In genomic region chr3:162971715-162972114, GRCh38 we compare ENCODE assay signal across 28 cellular contexts.
DNase-seq lines count a peak whose midpoint lies in the region; ATAC-seq, FAIRE-seq and TF ChIP-seq lines count a peak whose summit lies in the region.
"Had no signal": no experiment of that assay in that cellular context is flagged by ENCODE, and none has a peak within 500 bp of the region (broad histone marks: within the 10 kb centered on the region; RNA-seq: fewer than 3 reads in every experiment).

No MANE protein-coding gene starts in this region.

- POLR2A ChIA-PET in HepG2 (lab: Yijun Ruan, JAX) = no interaction called here

- no peak overlapping the region for H2AFZ ChIP-seq in HepG2 (ENCODE audit: low read length)

- no peaks in the 10 kb centered on the region for H3K9me3 ChIP-seq in HepG2 (ENCODE audit: low read length)
- H3K9me3 ChIP-seq in right lobe of liver = no peaks in the 10 kb centered on the region
- H3K9me3 ChIP-seq: A549; BE2C; BLaER1; BLaER1 treated with 17β-estradiol and CSF1 and Interleukin-3, amounts not matched to agents 10 nM and 100 nM; Caco-2 had no signal

- DNase-seq in HepG2 (ENCODE audit: low spot score) = no peak
- DNase-seq in right lobe of liver = no peak
- DNase-seq: 8988T; ACHN; AML-193; BE2C; C1 segment of cervical spinal cord; Caco-2; Calu3; CD4-positive, alpha-beta memory T cell; CD4-positive, alpha-beta T cell; CD4-positive, CD25-positive, alpha-beta regulatory T cell; CD8-positive, alpha-beta memory T cell; CD8-positive, alpha-beta T cell; COR-L47; DMS 273 treated with DMSO at 0.1 percent for 48 hours; DMS153; DMS53; DMS79; DMS79 treated with DMSO at 0.1 percent for 48 hours; DND-41; EL had no signal

- CTCF ChIA-PET in HepG2 (lab: Yijun Ruan, JAX; ENCODE audit: low intra/inter-chr PET ratio, low total read pairs) = no interaction called here

- in situ Hi-C loops in HepG2 (cut with HindIII; ENCODE audit: extremely low pct_ligation_motif_present, low pct_unique_long_range_greater_than_20kb) = no loop called here

- H3K36me3 ChIP-seq in HepG2 (replicated peaks in 1 of 2; ENCODE audit: control insufficient read depth in 1 of 2, insufficient read depth in 2 of 2, low read length in 2 of 2) (no peaks in the 10 kb centered on the region), right lobe of liver (no peaks in the 10 kb centered on the region)
- H3K36me3 ChIP-seq: BE2C; BLaER1; BLaER1 treated with 17β-estradiol and CSF1 and Interleukin-3, amounts not matched to agents 10 nM and 100 nM had no signal

- BruUV-seq in HepG2 (replicated peaks; lab: Mats Ljungman, UMichigan) = no TSS peak

- ATAC-seq in HepG2 (no peak), right lobe of liver (no peak)
- ATAC-seq: A549; CD8-positive, alpha-beta T cell had no signal

- intact Hi-C loops in HepG2 (cut with micrococcal nuclease; ENCODE audit: unreplicated experiment) (no loop called here), right lobe of liver (cut with DNase I) (no loop called here)

- FAIRE-seq in HepG2 (lab: Jason Lieb, UNC) = no peak
- FAIRE-seq: A549, D721Med had no signal

- H3K27ac ChIP-seq in HepG2 (ENCODE audit: extremely low read length, insufficient read depth, low read length) = no peak overlapping the region
- no peak overlapping the region for H3K27ac ChIP-seq in right lobe of liver
- H3K27ac ChIP-seq: 22Rv1; A549; BLaER1; BLaER1 treated with 17β-estradiol and CSF1 and Interleukin-3, amounts not matched to agents 10 nM and 100 nM; C4-2B had no signal

- H3K79me2 ChIP-seq in HepG2 (ENCODE audit: insufficient read depth, low read length) = no peaks in the 10 kb centered on the region

- TF ChIP-seq RAD21 in HepG2 (CRISPR knock-in tag; IDR thresholded peaks at IDR 0.05) = no peak

- WGBS in HepG2 (ENCODE audit: low lambda C conversion rate) = 0% methylated on average over 2 of the region's 2 CpGs
- WGBS in right lobe of liver (ENCODE audit: insufficient coverage, low coverage, low lambda C conversion rate, missing lambda C conversion rate) = 54% methylated on average over 2 of the region's 2 CpGs

- H3K4me2 ChIP-seq in HepG2 (ENCODE audit: low read depth, low read length) = no peak overlapping the region
- H3K4me2 ChIP-seq: A549; BLaER1; BLaER1 treated with 17β-estradiol and CSF1 and Interleukin-3, amounts not matched to agents 10 nM and 100 nM had no signal

- TF ChIP-seq POLR2A in HepG2 (IDR thresholded peaks at IDR 0.05; ENCODE audit: insufficient read depth in 1 of 2, low read depth in 2 of 2, low read length in 2 of 2) (no peak), right lobe of liver (IDR thresholded peaks at IDR 0.05) (no peak)

- TF ChIP-seq CTCF in HepG2 (CRISPR knock-in tag; IDR thresholded peaks at IDR 0.05) = no peak
- no peak for TF ChIP-seq CTCF in right lobe of liver (IDR thresholded peaks at IDR 0.05)

- H3K4me3 ChIP-seq in HepG2 (replicated peaks in 1 of 3; ENCODE audit: insufficient read depth in 1 of 3, low read depth in 2 of 3, low read length in 3 of 3) (no peak overlapping the region), right lobe of liver (no peak overlapping the region)
- H3K4me3 ChIP-seq: A549; BLaER1; BLaER1 treated with 17β-estradiol and CSF1 and Interleukin-3, amounts not matched to agents 10 nM and 100 nM had no signal

- TF ChIP-seq EP300 in HepG2 (IDR thresholded peaks at IDR 0.05; ENCODE audit: low read depth in 2 of 2, low read length in 2 of 2) = no peak
- TF ChIP-seq EP300 in HepG2 (CRISPR knock-in tag; IDR thresholded peaks at IDR 0.05; ENCODE audit: borderline replicate concordance) = no peak

- no peak overlapping the region for H3K9ac ChIP-seq in HepG2 (ENCODE audit: insufficient read depth, low read depth, low read length)
- H3K9ac ChIP-seq: BLaER1; BLaER1 treated with 17β-estradiol and CSF1 and Interleukin-3, amounts not matched to agents 10 nM and 100 nM had no signal

- H3K4me1 ChIP-seq in HepG2 (ENCODE audit: insufficient read depth, low read length) (no peaks in the 10 kb centered on the region), right lobe of liver (no peaks in the 10 kb centered on the region)
- H3K4me1 ChIP-seq: A549; BE2C; BLaER1; BLaER1 treated with 17β-estradiol and CSF1 and Interleukin-3, amounts not matched to agents 10 nM and 100 nM; Caco-2 had no signal

- no peaks in the 10 kb centered on the region for H3K27me3 ChIP-seq in HepG2 (ENCODE audit: control insufficient read depth in 1 of 2, insufficient read depth in 2 of 2, low read length in 2 of 2)
- no peaks in the 10 kb centered on the region for H3K27me3 ChIP-seq in right lobe of liver
- H3K27me3 ChIP-seq: BE2C; BLaER1; BLaER1 treated with 17β-estradiol and CSF1 and Interleukin-3, amounts not matched to agents 10 nM and 100 nM had no signal

- no peaks in the 10 kb centered on the region for H4K20me1 ChIP-seq in HepG2 (ENCODE audit: insufficient read depth, low read length)
- H4K20me1 ChIP-seq: BLaER1; BLaER1 treated with 17β-estradiol and CSF1 and Interleukin-3, amounts not matched to agents 10 nM and 100 nM had no signal

TF ChIP-seq in HepG2, 621 proteins besides CTCF, POLR2A, EP300 and RAD21:
- TF ChIP-seq, protein P1, sequence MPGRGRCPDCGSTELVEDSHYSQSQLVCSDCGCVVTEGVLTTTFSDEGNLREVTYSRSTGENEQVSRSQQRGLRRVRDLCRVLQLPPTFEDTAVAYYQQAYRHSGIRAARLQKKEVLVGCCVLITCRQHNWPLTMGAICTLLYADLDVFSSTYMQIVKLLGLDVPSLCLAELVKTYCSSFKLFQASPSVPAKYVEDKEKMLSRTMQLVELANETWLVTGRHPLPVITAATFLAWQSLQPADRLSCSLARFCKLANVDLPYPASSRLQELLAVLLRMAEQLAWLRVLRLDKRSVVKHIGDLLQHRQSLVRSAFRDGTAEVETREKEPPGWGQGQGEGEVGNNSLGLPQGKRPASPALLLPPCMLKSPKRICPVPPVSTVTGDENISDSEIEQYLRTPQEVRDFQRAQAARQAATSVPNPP (CRISPR knock-in tag; IDR thresholded peaks at IDR 0.05) = no peak
- TF ChIP-seq CREB1 (IDR thresholded peaks at IDR 0.05) = peak; percentile 75
- no peak for TF ChIP-seq CREB1 (CRISPR knock-in tag; IDR thresholded peaks at IDR 0.05)
- peak; percentile 86 for TF ChIP-seq ATF7 (IDR thresholded peaks at IDR 0.05)
- no peak for TF ChIP-seq ATF7 (CRISPR knock-in tag; IDR thresholded peaks at IDR 0.05)
